ENCODE assay signal across 15 cellular contexts in genomic region chr12:25423355-25423754, GRCh38.
DNase-seq lines count a peak whose midpoint lies in the region; ATAC-seq and TF ChIP-seq lines count a peak whose summit lies in the region.
"Had no signal": no experiment of that assay in that cellular context is flagged by ENCODE, and none has a peak within 500 bp of the region (broad histone marks: within the 10 kb centered on the region; RNA-seq: fewer than 3 reads in every experiment).

No MANE protein-coding gene starts in this region.

- DNase-seq in adipocyte (ENCODE audit: low read depth) (no peak), left colon (peak; percentile 50 to 52), sciatic nerve (ENCODE audit: low spot score) (no peak), coronary artery (ENCODE audit: low spot score) (no peak), D341Med (ENCODE audit: low spot score) (no peak)
- DNase-seq: COR-L47, DMS53, Kasumi-1, NCI-H1417 treated with DMSO at 0.1 percent for 48 hours, NCI-H2029 treated with DMSO at 0.1 percent for 48 hours, NCI-H526 had no signal

- POLR2A ChIA-PET in HEK293 (lab: Yijun Ruan, JAX), result no interaction called here

- peak overlapping the region; percentile 29 for H3K9ac ChIP-seq in adipocyte (ENCODE audit: low read length)

- no peaks in the 10 kb centered on the region for H3K27me3 ChIP-seq in adipocyte (replicated peaks; ENCODE audit: control insufficient read depth, insufficient read depth, low read length)

- CTCF ChIA-PET in HEK293 (lab: Yijun Ruan, JAX), result interaction anchor here (3.9 kb wide), 1 partner anchor 13 kb away, joined by 17 read pairs; no protein-coding TSS in a partner anchor

- H3K27ac ChIP-seq in HEK293 (ENCODE audit: extremely low read depth, low read depth, low read length) (no peak overlapping the region), coronary artery (no peak overlapping the region)
- H3K27ac ChIP-seq: A549, C4-2B had no signal

- H3K9me3 ChIP-seq in HEK293 (ENCODE audit: control insufficient read depth, insufficient read depth, low read depth, low read length) (no peaks in the 10 kb centered on the region), adipocyte (ENCODE audit: control insufficient read depth, low read length) (no peaks in the 10 kb centered on the region)
- H3K9me3 ChIP-seq: A549 had no signal

- TF ChIP-seq CTCF in HEK293 (tag by site-specific recombination; IDR thresholded peaks at IDR 0.05) (no peak), coronary artery (IDR thresholded peaks at IDR 0.05) (no peak)

- H3K4me1 ChIP-seq in HEK293 (ENCODE audit: control insufficient read depth, insufficient read depth, low read length), result no peaks in the 10 kb centered on the region
- peaks cover 15% of the 10 kb centered on the region for H3K4me1 ChIP-seq in adipocyte (ENCODE audit: control insufficient read depth, insufficient read depth, low read length)

- H3K36me3 ChIP-seq in HEK293 (ENCODE audit: control insufficient read depth in 2 of 2, insufficient read depth in 1 of 2, low read length in 2 of 2) (no peaks in the 10 kb centered on the region), adipocyte (ENCODE audit: control insufficient read depth, insufficient read depth, low read length, severe bottlenecking) (no peaks in the 10 kb centered on the region)

- intact Hi-C loops in left colon (cut with DNase I, micrococcal nuclease), result no loop called here
- intact Hi-C loops in sciatic nerve (cut with DNase I), result no loop called here

- H3K4me3 ChIP-seq in HEK293 (ENCODE audit: low read depth, low read length) (no peak overlapping the region), adipocyte (ENCODE audit: low read length) (no peak overlapping the region), coronary artery (no peak overlapping the region)
- H3K4me3 ChIP-seq: A549 had no signal

- ATAC-seq in left colon (peak; percentile 98), sciatic nerve (peak; percentile 26), HG03432 (IDR thresholded peaks at IDR 0.05; ENCODE audit: unreplicated experiment) (no peak)
- ATAC-seq: A549 had no signal

TF ChIP-seq in HEK293, 187 proteins besides CTCF, POLR2A, EP300 and RAD21:
- 0 out of 2 replicates have a peak, but pooled peaks have one; percentile 10 for TF ChIP-seq ZFHX2 (tag by site-specific recombination; conservative IDR thresholded peaks at IDR 0.05)
- TF ChIP-seq ZNF19 (tag by site-specific recombination; IDR thresholded peaks at IDR 0.05; ENCODE audit: low read depth), result no peak

Comparison
In these comparisons a context has a peak if more than half of its experiments do, and no peak if none do; other contexts are left out.
1. DNase-seq: peak in left colon (2 of 2); none in adipocyte (single experiment), sciatic nerve (single experiment), coronary artery (single experiment) and D341Med (single experiment).